Comparison of ENCODE assay signal across 17 cellular contexts in genomic region chr11:92540113-92540512, GRCh38.
"Had no signal": no experiment of that assay in that cellular context is flagged by ENCODE, and none has a peak within 500 bp of the region (broad histone marks: within the 10 kb centered on the region; RNA-seq: fewer than 3 reads in every experiment).

No MANE protein-coding gene starts in this region.

- H3K4me1 ChIP-seq: gastrocnemius medialis, left lung, neural progenitor cell, thyroid gland had no signal

- DNase-seq: activated CD4-positive, alpha-beta memory T cell treated with anti-CD3 and anti-CD28 coated beads for 36 hours; activated CD4-positive, alpha-beta T cell treated with anti-CD3 and anti-CD28 coated beads for 4 hours; activated CD8-positive, alpha-beta memory T cell treated with anti-CD3 and anti-CD28 coated beads, Interleukin-2, amount 10 ng/mL, durations not matched to agents 7 days and 5 days; activated naive CD4-positive, alpha-beta T cell; activated naive CD8-positive, alpha-beta T cell treated with anti-CD3 and anti-CD28 coated beads for 36 hours; amniotic stem cell; effector CD8-positive, alpha-beta T cell; gastrocnemius medialis; head of caudate nucleus; left lung; naive B cell; stimulated activated CD4-positive, alpha-beta T cell treated with anti-CD3 and anti-CD28 coated beads, Interleukin-1b, Interleukin-23, amount 100 ng/mL, for 48 hours; stimulated activated naive CD4-positive, alpha-beta T cell treated with Interleukin-2 at 50 U/mL for 16 hours; thyroid gland had no signal

- ATAC-seq: activated CD8-positive, alpha-beta memory T cell treated with anti-CD3 and anti-CD28 coated beads, Interleukin-2, amount 10 ng/mL, durations not matched to agents 7 days and 5 days; esophagus mucosa; gastrocnemius medialis; left lung had no signal

- FAIRE-seq: keratinocyte had no signal

- H3K9me3 ChIP-seq: gastrocnemius medialis, left lung, thyroid gland had no signal

- H2AFZ ChIP-seq: neural progenitor cell had no signal

- H3K27me3 ChIP-seq: gastrocnemius medialis, left lung, neural progenitor cell, thyroid gland had no signal

- H3K36me3 ChIP-seq: gastrocnemius medialis, left lung, neural progenitor cell, thyroid gland had no signal

- H3K4me2 ChIP-seq: neural progenitor cell had no signal

- H3K9ac ChIP-seq: neural progenitor cell had no signal

- H3K4me3 ChIP-seq: gastrocnemius medialis, left lung, neural progenitor cell, thyroid gland had no signal

- H3K27ac ChIP-seq: gastrocnemius medialis, left lung, neural progenitor cell, thyroid gland had no signal
